In the genomic region with DNA sequence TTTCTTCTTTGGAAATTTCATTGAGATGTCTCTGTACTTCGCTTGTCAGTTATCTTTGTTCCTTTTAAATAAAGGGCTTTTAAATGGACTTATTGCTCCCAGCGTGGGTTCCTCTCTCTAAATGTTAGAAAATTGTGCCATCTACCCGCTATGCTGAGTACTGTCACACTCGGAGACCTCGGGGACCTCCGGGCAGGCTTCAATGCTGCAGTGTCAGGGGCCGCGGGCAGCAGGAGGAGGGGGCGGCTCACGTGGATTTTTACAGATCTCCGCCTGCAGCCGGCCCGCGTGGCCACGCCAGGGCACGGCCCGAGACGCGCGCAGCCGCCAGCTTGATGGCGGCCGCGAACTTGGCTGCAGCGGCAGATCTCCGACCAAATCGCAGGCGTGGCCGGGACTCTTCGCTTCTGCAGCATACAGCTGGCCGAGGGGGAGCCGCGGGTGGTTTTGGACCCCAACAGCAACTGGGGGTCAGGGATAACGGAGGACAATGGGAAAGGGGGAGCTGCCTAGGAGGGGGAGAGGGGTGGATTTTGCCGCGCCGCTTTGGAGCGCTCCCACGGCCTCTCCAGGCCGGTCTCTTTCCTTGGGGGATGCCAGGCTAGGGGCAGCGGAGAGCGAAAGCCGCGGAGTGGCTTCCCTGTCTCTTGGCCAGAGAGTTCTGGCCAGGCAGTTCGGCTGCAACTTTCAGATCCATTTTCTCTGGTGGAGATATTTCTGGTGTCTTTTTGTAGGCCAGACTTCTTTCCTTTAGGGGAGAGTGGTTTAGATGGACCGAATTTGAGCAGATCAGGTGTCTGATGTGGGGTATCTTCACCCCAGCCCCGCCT, we compare ENCODE assay signal across 8 cellular contexts. TPM values are rescaled to one million over a fixed set of nuclear protein-coding genes. Genes with fewer than 3 reads are reported as not detected.
DNase-seq lines count a peak whose midpoint lies in the region; ATAC-seq and TF ChIP-seq lines count a peak whose summit lies in the region.

No MANE protein-coding gene starts in this region.

- H3K27ac ChIP-seq in AG04450 (ENCODE audit: low read depth, low read length) = peak overlapping the region; percentile 88
- no peak overlapping the region for H3K27ac ChIP-seq in HUES64 (ENCODE audit: low read depth, low read length)
- no peak overlapping the region for H3K27ac ChIP-seq in naive thymus-derived CD4-positive, alpha-beta T cell (ENCODE audit: low read depth, low read length)

- POLR2A ChIA-PET in AG04450 (lab: Yijun Ruan, JAX) = interaction anchor here (0.9 to 1.6 kb wide), 5 partner anchors 9 to 1058 kb away, joined by 3 to 6 read pairs (median 4); no protein-coding TSS in a partner anchor
- POLR2A ChIA-PET in naive thymus-derived CD4-positive, alpha-beta T cell (lab: Charles Lee) = no interaction called here

- H3K4me3 Mint-ChIP-seq in naive thymus-derived CD4-positive, alpha-beta T cell = peak overlapping the region in 3 of 10 donors; percentile 5 to 43 (median 25)

- 1% methylated on average over 45 of the region's 47 CpGs for WGBS in HUES64

- H3K4me1 Mint-ChIP-seq in naive thymus-derived CD4-positive, alpha-beta T cell = peaks cover 4 to 27% (median 13%) of the 10 kb centered on the region in 7 donors

- no peaks in the 10 kb centered on the region for H3K36me3 ChIP-seq in HUES64 (ENCODE audit: insufficient read depth, low read length)
- H3K36me3 ChIP-seq in naive thymus-derived CD4-positive, alpha-beta T cell (ENCODE audit: control insufficient read depth in 2 of 3, insufficient read depth in 3 of 3, low read length in 3 of 3) = no peaks in the 10 kb centered on the region

- DNase-seq in AG04450 (ENCODE audit: low read depth, low spot score) = no peak
- peak; percentile 87 for DNase-seq in SK-MEL-5 (ENCODE audit: low read depth, low spot score)
- DNase-seq in fibroblast of mammary gland (ENCODE audit: low read depth) = peak; percentile 85
- DNase-seq in naive thymus-derived CD4-positive, alpha-beta T cell = no peak
- DNase-seq in activated CD4-positive, alpha-beta T cell treated with anti-CD3 and anti-CD28 coated beads, Interleukin-2, amount 50 U/mL, for 4 hours = no peak

- no peak overlapping the region for H3K9ac ChIP-seq in HUES64 (ENCODE audit: low read depth, low read length)

- ATAC-seq in GM18861 (IDR thresholded peaks at IDR 0.05; ENCODE audit: unreplicated experiment) (peak; percentile 87), GM19455 (IDR thresholded peaks at IDR 0.05; ENCODE audit: unreplicated experiment) (no peak)
- ATAC-seq in naive thymus-derived CD4-positive, alpha-beta T cell = peak; percentile 38

- TF ChIP-seq CTCF in AG04450 (IDR thresholded peaks at IDR 0.05; ENCODE audit: low read depth, low read length) (peak; percentile 41; the same call in 1 of the 2 replicates), fibroblast of mammary gland (conservative IDR thresholded peaks at IDR 0.05; ENCODE audit: control insufficient read depth, insufficient read depth, low read depth, low read length) (peak; percentile 54)

- peaks cover 0 to 10% (median 0%) of the 10 kb centered on the region in 5 donors for H3K36me3 Mint-ChIP-seq in naive thymus-derived CD4-positive, alpha-beta T cell

- peaks cover 66% of the 10 kb centered on the region for H3K4me1 ChIP-seq in HUES64 (ENCODE audit: insufficient read depth, low read length)
- H3K4me1 ChIP-seq in naive thymus-derived CD4-positive, alpha-beta T cell (ENCODE audit: control insufficient read depth in 2 of 2, insufficient read depth in 2 of 2, low read length in 2 of 2) = no peaks in the 10 kb centered on the region

- intact Hi-C loops in naive thymus-derived CD4-positive, alpha-beta T cell (cut with micrococcal nuclease) = loop anchor here in 1 of 2 donors (1.0 to 10.0 kb wide), 5 partner anchors 15 to 1761 kb away; partner anchors contain the start of gene NR2F2

- H3K27me3 Mint-ChIP-seq in naive thymus-derived CD4-positive, alpha-beta T cell = peaks cover 92 to 99% (median 96%) of the 10 kb centered on the region in 5 donors

- H3K4me3 ChIP-seq in AG04450 (ENCODE audit: low read depth, low read length) = peak overlapping the region; percentile 75
- peak overlapping the region; percentile 46 for H3K4me3 ChIP-seq in HUES64 (ENCODE audit: low read length)
- peak overlapping the region; percentile 52 for H3K4me3 ChIP-seq in fibroblast of mammary gland (ENCODE audit: control insufficient read depth, low read depth, low read length)
- no peak overlapping the region for H3K4me3 ChIP-seq in naive thymus-derived CD4-positive, alpha-beta T cell (ENCODE audit: low read length)

- no peaks in the 10 kb centered on the region for H3K9me3 ChIP-seq in AG04450 (ENCODE audit: control insufficient read depth, insufficient read depth, low read length)
- H3K9me3 ChIP-seq in HUES64 (ENCODE audit: insufficient read depth, low read depth, low read length) = no peaks in the 10 kb centered on the region
- H3K9me3 ChIP-seq in naive thymus-derived CD4-positive, alpha-beta T cell (ENCODE audit: control insufficient read depth in 2 of 3, low read length in 3 of 3) = peaks cover 0 to 7% (median 0%) of the 10 kb centered on the region in 3 experiments

- H3K27me3 ChIP-seq in AG04450 (ENCODE audit: control insufficient read depth, insufficient read depth, low read length) = no peaks in the 10 kb centered on the region
- peaks cover 96% of the 10 kb centered on the region for H3K27me3 ChIP-seq in HUES64 (ENCODE audit: insufficient read depth, low read length)
- peaks cover 0 to 44% of the 10 kb centered on the region in 2 donors for H3K27me3 ChIP-seq in naive thymus-derived CD4-positive, alpha-beta T cell (ENCODE audit: control insufficient read depth in 2 of 2, insufficient read depth in 2 of 2, low read length in 2 of 2)

- in situ Hi-C loops in SK-MEL-5 (cut with HindIII; ENCODE audit: low pct_unique_long_range_greater_than_20kb, low sequenced_read_pairs) = no loop called here

- H3K9me3 Mint-ChIP-seq in naive thymus-derived CD4-positive, alpha-beta T cell = peaks cover 0 to 37% (median 9%) of the 10 kb centered on the region in 11 donors

- CTCF ChIA-PET in AG04450 (lab: Charles Lee) = interaction anchor here (0.6 to 4.7 kb wide), 5 partner anchors 9 to 721 kb away, joined by 3 to 24 read pairs (median 4); no protein-coding TSS in a partner anchor
- CTCF ChIA-PET in naive thymus-derived CD4-positive, alpha-beta T cell (lab: Charles Lee) = interaction anchor here (0.6 kb wide), 1 partner anchor 12 kb away, joined by 3 read pairs; no protein-coding TSS in a partner anchor

- H3K27ac Mint-ChIP-seq in naive thymus-derived CD4-positive, alpha-beta T cell = peak overlapping the region in 1 of 9 donors; percentile 58

RNA-seq across cellular contexts. Expression of gene NR2F2, which starts 15.3 kb away (rescaled TPM):
- polyA plus RNA-seq in AG04450 (2011; rRNA removed) = 63.1 and 66.9 TPM in 2 replicates
- polyA minus RNA-seq in AG04450 (2011; rRNA and poly(A)+ RNA removed) = 36.8 and 72.5 TPM in 2 replicates
- 5.0 TPM for polyA plus RNA-seq in HUES64 (2013, experiment 1 of 2)
- polyA plus RNA-seq in HUES64 (2013, experiment 2 of 2) = 8.1 TPM
- 1.9 and 2.9 TPM in 2 replicates for total RNA-seq in SK-MEL-5 (2014; rRNA removed; shearing (Covaris generic))
- polyA plus RNA-seq in SK-MEL-5 (2015; cell fraction: cytosol; rRNA removed) = 8.4 and 9.5 TPM in 2 replicates
- polyA plus RNA-seq in SK-MEL-5 (2015; cell fraction: nucleus; rRNA removed) = 1.3 and 2.6 TPM in 2 replicates
- not detected for total RNA-seq in naive thymus-derived CD4-positive, alpha-beta T cell
- not detected for polyA plus RNA-seq in naive thymus-derived CD4-positive, alpha-beta T cell

Comparison
In these comparisons a context has a peak if more than half of its experiments do, and no peak if none do; other contexts are left out.
1. DNase-seq: peak in SK-MEL-5 (single experiment) and fibroblast of mammary gland (single experiment); none in AG04450 (single experiment), naive thymus-derived CD4-positive, alpha-beta T cell (0 of 9) and activated CD4-positive, alpha-beta T cell treated with anti-CD3 and anti-CD28 coated beads, Interleukin-2, amount 50 U/mL, for 4 hours (0 of 2).